Comparison of ENCODE assay signal across 1 cellular context in the genomic region with DNA sequence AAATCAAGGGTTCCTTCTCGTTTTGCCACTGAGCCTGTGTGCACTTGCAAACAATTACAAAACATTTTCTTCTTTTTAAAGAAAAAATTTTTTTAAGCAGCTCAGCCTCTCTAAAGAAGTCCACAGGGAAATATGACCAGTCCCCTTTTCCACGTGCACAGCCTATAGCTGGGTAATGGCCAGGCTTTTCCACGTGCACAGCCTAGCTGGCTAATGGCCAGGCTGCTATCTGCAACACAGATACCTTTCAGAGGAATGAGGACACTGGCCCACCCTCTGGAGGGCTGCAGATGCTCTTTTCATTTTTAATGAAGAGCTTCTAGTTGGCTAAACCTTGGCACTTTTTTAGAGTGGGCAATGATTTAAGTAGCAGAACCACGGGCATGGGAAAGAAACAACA.
TF ChIP-seq lines count a peak whose summit lies in the region.

No MANE protein-coding gene starts in this region.

TF ChIP-seq in HepG2, 621 proteins besides CTCF, POLR2A, EP300 and RAD21:
- TF ChIP-seq ZBTB33 (CRISPR knock-in tag; IDR thresholded peaks at IDR 0.05): no peak
- TF ChIP-seq, protein P1, sequence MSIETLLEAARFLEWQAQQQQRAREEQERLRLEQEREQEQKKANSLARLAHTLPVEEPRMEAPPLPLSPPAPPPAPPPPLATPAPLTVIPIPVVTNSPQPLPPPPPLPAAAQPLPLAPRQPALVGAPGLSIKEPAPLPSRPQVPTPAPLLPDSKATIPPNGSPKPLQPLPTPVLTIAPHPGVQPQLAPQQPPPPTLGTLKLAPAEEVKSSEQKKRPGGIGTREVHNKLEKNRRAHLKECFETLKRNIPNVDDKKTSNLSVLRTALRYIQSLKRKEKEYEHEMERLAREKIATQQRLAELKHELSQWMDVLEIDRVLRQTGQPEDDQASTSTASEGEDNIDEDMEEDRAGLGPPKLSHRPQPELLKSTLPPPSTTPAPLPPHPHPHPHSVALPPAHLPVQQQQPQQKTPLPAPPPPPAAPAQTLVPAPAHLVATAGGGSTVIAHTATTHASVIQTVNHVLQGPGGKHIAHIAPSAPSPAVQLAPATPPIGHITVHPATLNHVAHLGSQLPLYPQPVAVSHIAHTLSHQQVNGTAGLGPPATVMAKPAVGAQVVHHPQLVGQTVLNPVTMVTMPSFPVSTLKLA (IDR thresholded peaks at IDR 0.05): 0 out of 2 replicates have a peak, but pooled peaks have one; percentile 20
- TF ChIP-seq HHEX (CRISPR knock-in tag; IDR thresholded peaks at IDR 0.05): no peak
